Comparison of ENCODE assay signal across 7 cellular contexts in genomic region chrX:138011461-138011860, GRCh38.
"Had no signal": no experiment of that assay in that cellular context is flagged by ENCODE, and none has a peak within 500 bp of the region (broad histone marks: within the 10 kb centered on the region; RNA-seq: fewer than 3 reads in every experiment).

No MANE protein-coding gene starts in this region.

- H3K4me3 Mint-ChIP-seq: HFFc6 had no signal

- H3K36me3 ChIP-seq: HAP-1 had no signal

- H3K27ac Mint-ChIP-seq: HFFc6 had no signal

- H3K4me3 ChIP-seq: GM23248, HAP-1 had no signal

- DNase-seq: GM23248, GOT3, H7, HFFc6, IMR-90 had no signal

- H3K27ac ChIP-seq: GM23248 had no signal

- ATAC-seq: HCT116 had no signal

- H3K9me3 ChIP-seq: HAP-1 had no signal
